Comparison of ENCODE assay signal across 1 cellular context in the genomic region with DNA sequence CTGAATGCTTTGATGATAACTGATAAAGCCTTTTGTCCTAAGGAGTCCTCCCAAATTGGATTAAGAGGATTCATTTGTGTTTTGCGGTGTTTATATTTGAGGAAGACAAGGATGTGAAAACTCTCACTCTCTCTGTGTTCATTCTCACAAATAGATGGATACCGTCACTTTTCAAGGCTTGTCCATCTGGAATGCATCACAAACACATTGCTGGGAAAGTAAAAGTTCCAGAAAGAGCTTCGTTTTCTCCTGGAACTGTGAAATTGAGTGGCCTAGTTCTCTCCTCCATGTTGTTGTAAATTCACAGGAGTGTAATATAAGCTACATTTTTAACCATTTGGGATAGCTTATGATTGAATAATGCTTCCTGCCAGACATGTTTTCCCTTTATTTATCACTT.
TF ChIP-seq lines count a peak whose summit lies in the region.

No MANE protein-coding gene starts in this region.

TF ChIP-seq in SK-N-SH treated with all-trans-retinoic acid at 6 μM for 48 hours, 23 proteins besides CTCF, POLR2A, EP300 and RAD21 (continued from another document):
- TF ChIP-seq ESRRG (CRISPR knock-in tag; IDR thresholded peaks at IDR 0.05) (no peak), ZC3H10 (CRISPR knock-in tag; IDR thresholded peaks at IDR 0.05) (no peak), ISL1 (CRISPR knock-in tag; IDR thresholded peaks at IDR 0.05) (no peak), ZNF565 (CRISPR knock-in tag; conservative IDR thresholded peaks at IDR 0.05; ENCODE audit: low read depth) (no peak), GLIS3 (CRISPR knock-in tag; IDR thresholded peaks at IDR 0.05) (no peak), TOX (CRISPR knock-in tag; IDR thresholded peaks at IDR 0.05; ENCODE audit: borderline replicate concordance) (no peak), ZFP3 (CRISPR knock-in tag; IDR thresholded peaks at IDR 0.05) (no peak), ZNF8 (CRISPR knock-in tag; IDR thresholded peaks at IDR 0.05) (no peak), PPARA (CRISPR knock-in tag; IDR thresholded peaks at IDR 0.05; ENCODE audit: borderline replicate concordance) (no peak), OSR1 (CRISPR knock-in tag; IDR thresholded peaks at IDR 0.05) (no peak)
- TF ChIP-seq, protein P1, sequence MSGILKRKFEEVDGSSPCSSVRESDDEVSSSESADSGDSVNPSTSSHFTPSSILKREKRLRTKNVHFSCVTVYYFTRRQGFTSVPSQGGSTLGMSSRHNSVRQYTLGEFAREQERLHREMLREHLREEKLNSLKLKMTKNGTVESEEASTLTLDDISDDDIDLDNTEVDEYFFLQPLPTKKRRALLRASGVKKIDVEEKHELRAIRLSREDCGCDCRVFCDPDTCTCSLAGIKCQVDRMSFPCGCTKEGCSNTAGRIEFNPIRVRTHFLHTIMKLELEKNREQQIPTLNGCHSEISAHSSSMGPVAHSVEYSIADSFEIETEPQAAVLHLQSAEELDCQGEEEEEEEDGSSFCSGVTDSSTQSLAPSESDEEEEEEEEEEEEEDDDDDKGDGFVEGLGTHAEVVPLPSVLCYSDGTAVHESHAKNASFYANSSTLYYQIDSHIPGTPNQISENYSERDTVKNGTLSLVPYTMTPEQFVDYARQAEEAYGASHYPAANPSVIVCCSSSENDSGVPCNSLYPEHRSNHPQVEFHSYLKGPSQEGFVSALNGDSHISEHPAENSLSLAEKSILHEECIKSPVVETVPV (CRISPR knock-in tag; IDR thresholded peaks at IDR 0.05), result no peak
